1 cellular context compared by ENCODE assay signal in the genomic region with DNA sequence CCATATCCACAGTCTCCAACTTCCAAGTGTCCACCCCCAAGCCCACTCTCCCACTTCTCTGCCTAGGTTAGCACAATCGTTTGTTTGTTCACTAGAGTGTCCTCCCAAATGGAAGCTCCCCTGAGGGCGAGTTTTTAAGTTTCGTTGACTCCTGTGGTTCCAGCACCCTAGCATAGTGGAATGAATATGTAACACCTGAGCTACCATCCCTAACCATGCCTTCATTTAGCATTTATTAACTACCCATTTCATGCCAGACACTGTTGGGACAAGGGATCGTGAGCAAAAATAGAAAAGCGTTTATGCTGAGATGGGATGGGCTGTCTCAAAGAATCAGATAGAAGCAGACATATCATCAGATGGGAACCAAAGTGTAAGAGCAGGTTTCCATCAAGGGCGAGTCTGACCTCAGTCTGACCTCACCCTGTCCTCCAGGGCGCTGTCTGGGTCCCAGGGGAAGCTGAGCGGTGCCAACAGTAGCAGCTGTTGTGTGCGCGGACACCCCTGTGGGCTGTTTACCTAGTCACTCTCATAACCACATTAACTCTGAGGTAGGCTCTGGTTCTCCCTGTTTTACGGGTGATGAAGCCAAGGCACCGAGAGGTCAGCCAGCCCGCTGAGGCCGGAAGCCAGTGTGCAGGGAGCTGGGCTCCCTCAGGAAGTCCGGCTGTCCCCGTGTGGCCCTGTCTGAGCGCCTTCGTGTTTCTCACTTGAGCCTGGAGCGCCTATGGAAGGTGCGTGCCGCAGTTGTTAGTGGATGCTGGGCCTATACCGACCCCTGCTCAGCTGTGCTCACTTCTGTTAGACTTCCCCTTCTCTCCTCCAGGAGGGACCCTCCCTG.
A peak's percentile ranks its signal among the peaks of the same experiment; 100 is the strongest.
TF ChIP-seq lines count a peak whose summit lies in the region.

No MANE protein-coding gene starts in this region.

TF ChIP-seq in HepG2, 621 proteins besides CTCF, POLR2A, EP300 and RAD21 (continued from another document):
- TF ChIP-seq ZNF101 (CRISPR knock-in tag; IDR thresholded peaks at IDR 0.05; ENCODE audit: borderline replicate concordance, low read depth) (no peak), MATR3 (CRISPR knock-in tag; IDR thresholded peaks at IDR 0.05) (no peak), FOXK1 (CRISPR knock-in tag; IDR thresholded peaks at IDR 0.05; ENCODE audit: borderline replicate concordance, low read depth) (no peak), ZNF816 (CRISPR knock-in tag; IDR thresholded peaks at IDR 0.05; ENCODE audit: borderline replicate concordance) (no peak), TAF15 (IDR thresholded peaks at IDR 0.05; ENCODE audit: low read depth, low read length, poor library complexity, severe bottlenecking) (no peak), HNRNPLL (IDR thresholded peaks at IDR 0.05; ENCODE audit: low read depth, low read length, poor library complexity, severe bottlenecking) (no peak), SMARCE1 (IDR thresholded peaks at IDR 0.05; ENCODE audit: borderline replicate concordance) (no peak), SALL1 (CRISPR knock-in tag; IDR thresholded peaks at IDR 0.05) (no peak), POLR2AphosphoS2 (IDR thresholded peaks at IDR 0.05; ENCODE audit: low read depth, low read length) (peak; percentile 37; the same call in 1 of the 2 replicates), ZNF446 (CRISPR knock-in tag; IDR thresholded peaks at IDR 0.05) (no peak), RARA (CRISPR knock-in tag; IDR thresholded peaks at IDR 0.05) (peak; percentile 30; the same call in 1 of the 2 replicates), ZNF12 (CRISPR knock-in tag; IDR thresholded peaks at IDR 0.05) (no peak), CEBPB (IDR thresholded peaks at IDR 0.05; ENCODE audit: borderline replicate concordance, low read depth, low read length) (no peak), EZH2 (conservative IDR thresholded peaks at IDR 0.05; ENCODE audit: low read depth, low read length) (no peak), MIXL1 (CRISPR knock-in tag; IDR thresholded peaks at IDR 0.05) (no peak), ZNF878 (CRISPR knock-in tag; IDR thresholded peaks at IDR 0.05) (no peak), CREM (IDR thresholded peaks at IDR 0.05) (no peak), CREM (CRISPR knock-in tag; IDR thresholded peaks at IDR 0.05) (no peak), RBFOX2 (IDR thresholded peaks at IDR 0.05; ENCODE audit: low read depth, low read length) (peak; percentile 70; the same call in 1 of the 2 replicates), KDM5A (IDR thresholded peaks at IDR 0.05; ENCODE audit: borderline replicate concordance, low read length) (no peak), TOPORS (CRISPR knock-in tag; IDR thresholded peaks at IDR 0.05) (no peak), MYC (CRISPR knock-in tag; IDR thresholded peaks at IDR 0.05; ENCODE audit: borderline replicate concordance) (no peak), SPEN (CRISPR knock-in tag; IDR thresholded peaks at IDR 0.05; ENCODE audit: low read depth) (no peak), ZNF678 (CRISPR knock-in tag; IDR thresholded peaks at IDR 0.05) (no peak), ZBTB38 (CRISPR knock-in tag; IDR thresholded peaks at IDR 0.05) (peak; percentile 23; the same call in 1 of the 2 replicates), ZNF547 (CRISPR knock-in tag; IDR thresholded peaks at IDR 0.05) (no peak), ZNF749 (CRISPR knock-in tag; IDR thresholded peaks at IDR 0.05; ENCODE audit: borderline replicate concordance) (no peak)
- TF ChIP-seq, protein P1, sequence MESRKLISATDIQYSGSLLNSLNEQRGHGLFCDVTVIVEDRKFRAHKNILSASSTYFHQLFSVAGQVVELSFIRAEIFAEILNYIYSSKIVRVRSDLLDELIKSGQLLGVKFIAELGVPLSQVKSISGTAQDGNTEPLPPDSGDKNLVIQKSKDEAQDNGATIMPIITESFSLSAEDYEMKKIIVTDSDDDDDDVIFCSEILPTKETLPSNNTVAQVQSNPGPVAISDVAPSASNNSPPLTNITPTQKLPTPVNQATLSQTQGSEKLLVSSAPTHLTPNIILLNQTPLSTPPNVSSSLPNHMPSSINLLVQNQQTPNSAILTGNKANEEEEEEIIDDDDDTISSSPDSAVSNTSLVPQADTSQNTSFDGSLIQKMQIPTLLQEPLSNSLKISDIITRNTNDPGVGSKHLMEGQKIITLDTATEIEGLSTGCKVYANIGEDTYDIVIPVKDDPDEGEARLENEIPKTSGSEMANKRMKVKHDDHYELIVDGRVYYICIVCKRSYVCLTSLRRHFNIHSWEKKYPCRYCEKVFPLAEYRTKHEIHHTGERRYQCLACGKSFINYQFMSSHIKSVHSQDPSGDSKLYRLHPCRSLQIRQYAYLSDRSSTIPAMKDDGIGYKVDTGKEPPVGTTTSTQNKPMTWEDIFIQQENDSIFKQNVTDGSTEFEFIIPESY (CRISPR knock-in tag; IDR thresholded peaks at IDR 0.05) = peak; percentile 87
- TF ChIP-seq, protein P2, sequence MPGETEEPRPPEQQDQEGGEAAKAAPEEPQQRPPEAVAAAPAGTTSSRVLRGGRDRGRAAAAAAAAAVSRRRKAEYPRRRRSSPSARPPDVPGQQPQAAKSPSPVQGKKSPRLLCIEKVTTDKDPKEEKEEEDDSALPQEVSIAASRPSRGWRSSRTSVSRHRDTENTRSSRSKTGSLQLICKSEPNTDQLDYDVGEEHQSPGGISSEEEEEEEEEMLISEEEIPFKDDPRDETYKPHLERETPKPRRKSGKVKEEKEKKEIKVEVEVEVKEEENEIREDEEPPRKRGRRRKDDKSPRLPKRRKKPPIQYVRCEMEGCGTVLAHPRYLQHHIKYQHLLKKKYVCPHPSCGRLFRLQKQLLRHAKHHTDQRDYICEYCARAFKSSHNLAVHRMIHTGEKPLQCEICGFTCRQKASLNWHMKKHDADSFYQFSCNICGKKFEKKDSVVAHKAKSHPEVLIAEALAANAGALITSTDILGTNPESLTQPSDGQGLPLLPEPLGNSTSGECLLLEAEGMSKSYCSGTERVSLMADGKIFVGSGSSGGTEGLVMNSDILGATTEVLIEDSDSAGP (CRISPR knock-in tag; IDR thresholded peaks at IDR 0.05; ENCODE audit: borderline replicate concordance) = no peak; the same call in 1 of the 2 replicates
- TF ChIP-seq, protein P3, sequence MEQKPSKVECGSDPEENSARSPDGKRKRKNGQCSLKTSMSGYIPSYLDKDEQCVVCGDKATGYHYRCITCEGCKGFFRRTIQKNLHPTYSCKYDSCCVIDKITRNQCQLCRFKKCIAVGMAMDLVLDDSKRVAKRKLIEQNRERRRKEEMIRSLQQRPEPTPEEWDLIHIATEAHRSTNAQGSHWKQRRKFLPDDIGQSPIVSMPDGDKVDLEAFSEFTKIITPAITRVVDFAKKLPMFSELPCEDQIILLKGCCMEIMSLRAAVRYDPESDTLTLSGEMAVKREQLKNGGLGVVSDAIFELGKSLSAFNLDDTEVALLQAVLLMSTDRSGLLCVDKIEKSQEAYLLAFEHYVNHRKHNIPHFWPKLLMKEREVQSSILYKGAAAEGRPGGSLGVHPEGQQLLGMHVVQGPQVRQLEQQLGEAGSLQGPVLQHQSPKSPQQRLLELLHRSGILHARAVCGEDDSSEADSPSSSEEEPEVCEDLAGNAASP (CRISPR knock-in tag; IDR thresholded peaks at IDR 0.05; ENCODE audit: borderline replicate concordance) = no peak
- TF ChIP-seq, protein P4, sequence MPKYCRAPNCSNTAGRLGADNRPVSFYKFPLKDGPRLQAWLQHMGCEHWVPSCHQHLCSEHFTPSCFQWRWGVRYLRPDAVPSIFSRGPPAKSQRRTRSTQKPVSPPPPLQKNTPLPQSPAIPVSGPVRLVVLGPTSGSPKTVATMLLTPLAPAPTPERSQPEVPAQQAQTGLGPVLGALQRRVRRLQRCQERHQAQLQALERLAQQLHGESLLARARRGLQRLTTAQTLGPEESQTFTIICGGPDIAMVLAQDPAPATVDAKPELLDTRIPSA (CRISPR knock-in tag; IDR thresholded peaks at IDR 0.05; ENCODE audit: borderline replicate concordance) = no peak
- TF ChIP-seq, protein P5, sequence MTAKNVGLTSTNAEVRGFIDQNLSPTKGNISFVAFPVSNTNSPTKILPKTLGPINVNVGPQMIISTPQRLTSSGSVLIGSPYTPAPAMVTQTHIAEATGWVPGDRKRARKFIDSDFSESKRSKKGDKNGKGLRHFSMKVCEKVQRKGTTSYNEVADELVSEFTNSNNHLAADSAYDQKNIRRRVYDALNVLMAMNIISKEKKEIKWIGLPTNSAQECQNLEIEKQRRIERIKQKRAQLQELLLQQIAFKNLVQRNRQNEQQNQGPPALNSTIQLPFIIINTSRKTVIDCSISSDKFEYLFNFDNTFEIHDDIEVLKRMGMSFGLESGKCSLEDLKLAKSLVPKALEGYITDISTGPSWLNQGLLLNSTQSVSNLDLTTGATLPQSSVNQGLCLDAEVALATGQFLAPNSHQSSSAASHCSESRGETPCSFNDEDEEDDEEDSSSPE (CRISPR knock-in tag; IDR thresholded peaks at IDR 0.05) = no peak
- TF ChIP-seq, protein P6, sequence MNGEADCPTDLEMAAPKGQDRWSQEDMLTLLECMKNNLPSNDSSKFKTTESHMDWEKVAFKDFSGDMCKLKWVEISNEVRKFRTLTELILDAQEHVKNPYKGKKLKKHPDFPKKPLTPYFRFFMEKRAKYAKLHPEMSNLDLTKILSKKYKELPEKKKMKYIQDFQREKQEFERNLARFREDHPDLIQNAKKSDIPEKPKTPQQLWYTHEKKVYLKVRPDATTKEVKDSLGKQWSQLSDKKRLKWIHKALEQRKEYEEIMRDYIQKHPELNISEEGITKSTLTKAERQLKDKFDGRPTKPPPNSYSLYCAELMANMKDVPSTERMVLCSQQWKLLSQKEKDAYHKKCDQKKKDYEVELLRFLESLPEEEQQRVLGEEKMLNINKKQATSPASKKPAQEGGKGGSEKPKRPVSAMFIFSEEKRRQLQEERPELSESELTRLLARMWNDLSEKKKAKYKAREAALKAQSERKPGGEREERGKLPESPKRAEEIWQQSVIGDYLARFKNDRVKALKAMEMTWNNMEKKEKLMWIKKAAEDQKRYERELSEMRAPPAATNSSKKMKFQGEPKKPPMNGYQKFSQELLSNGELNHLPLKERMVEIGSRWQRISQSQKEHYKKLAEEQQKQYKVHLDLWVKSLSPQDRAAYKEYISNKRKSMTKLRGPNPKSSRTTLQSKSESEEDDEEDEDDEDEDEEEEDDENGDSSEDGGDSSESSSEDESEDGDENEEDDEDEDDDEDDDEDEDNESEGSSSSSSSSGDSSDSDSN (CRISPR knock-in tag; IDR thresholded peaks at IDR 0.05) = no peak
TF ChIP-seq in HepG2: peak in this region for 9.
